Comparison of ENCODE assay signal across 8 cellular contexts in the genomic region with DNA sequence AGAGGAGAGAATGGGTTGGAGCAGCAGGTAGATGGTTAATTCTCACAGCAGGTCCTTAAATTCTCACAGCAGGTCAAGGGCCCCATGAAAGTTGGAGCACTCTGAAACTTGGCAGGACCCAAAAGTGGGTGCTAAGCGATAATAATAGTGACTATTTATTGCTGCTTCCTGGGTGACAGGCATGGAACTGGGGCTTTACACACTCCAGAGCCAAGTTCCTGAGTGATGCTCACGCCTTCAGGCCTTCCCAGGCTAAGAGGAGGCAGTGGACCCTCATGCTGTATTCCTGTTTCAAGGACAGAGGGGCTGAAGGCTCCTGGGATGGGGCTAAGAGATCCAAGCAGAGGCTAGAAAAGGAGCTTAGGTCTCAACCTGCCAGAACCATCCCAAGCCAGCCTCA.
"Had no signal": no experiment of that assay in that cellular context is flagged by ENCODE, and none has a peak within 500 bp of the region (broad histone marks: within the 10 kb centered on the region; RNA-seq: fewer than 3 reads in every experiment).

No MANE protein-coding gene starts in this region.

- H3K27ac ChIP-seq: GM23248, HL-60 had no signal

- DNase-seq: GM23248, GOT3, H7, HFFc6 had no signal

- ATAC-seq: HCT116, HepG2 had no signal

- H3K4me1 ChIP-seq: HAP-1 had no signal

- H3K36me3 ChIP-seq: HAP-1 had no signal

- H3K4me3 ChIP-seq: GM23248, HAP-1 had no signal

- H3K9me3 ChIP-seq: HAP-1 had no signal
